8 cellular contexts compared by ENCODE assay signal in the genomic region with DNA sequence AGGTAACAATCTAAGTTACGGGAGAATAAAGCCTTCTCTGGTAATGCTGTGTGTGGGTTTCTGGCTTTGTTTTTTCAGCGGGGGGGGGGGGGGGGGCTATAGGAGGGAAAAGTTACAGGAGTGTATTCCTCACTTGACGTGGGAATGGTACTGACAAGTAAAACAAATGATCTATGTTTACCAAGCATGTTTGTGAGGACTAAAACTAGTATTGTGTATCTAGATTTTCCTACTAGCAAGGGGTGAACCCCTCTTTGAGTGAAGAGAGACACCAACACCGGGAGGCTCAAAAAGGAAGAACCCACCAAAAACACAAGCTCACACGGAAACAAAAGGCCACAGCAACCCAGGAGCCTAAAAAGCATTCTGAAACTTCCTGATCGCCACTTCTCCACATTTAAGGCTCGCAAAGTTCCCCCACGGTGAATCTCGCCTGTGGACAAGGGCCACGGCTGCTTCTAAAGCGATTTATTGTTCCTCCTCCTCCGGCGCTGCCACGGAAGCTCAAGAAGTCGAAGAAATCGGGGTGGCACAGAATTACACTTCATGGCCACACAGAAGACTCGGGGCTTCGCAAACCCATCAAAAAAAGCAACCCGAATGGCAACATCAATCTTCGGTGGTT. TPM values are rescaled to one million over a fixed set of nuclear protein-coding genes. Genes with fewer than 3 reads are reported as not detected.
A peak's percentile ranks its signal among the peaks of the same experiment; 100 is the strongest.
DNase-seq lines count a peak whose midpoint lies in the region; ATAC-seq and TF ChIP-seq lines count a peak whose summit lies in the region.

No MANE protein-coding gene starts in this region.

- peaks cover 4% of the 10 kb centered on the region for H3F3A ChIP-seq in SK-N-SH (replicated peaks; ENCODE audit: insufficient read depth)

- H3K4me3 ChIP-seq in SK-N-SH (ENCODE audit: low read depth in 2 of 2, low read length in 1 of 2) (peak overlapping the region; percentile 79 to 86), mesodermal cell (ENCODE audit: extremely low read depth, insufficient read depth, low read length, poor library complexity, severe bottlenecking) (peak overlapping the region; percentile 97)

- no peaks in the 10 kb centered on the region for H3K27me3 ChIP-seq in SK-N-SH (ENCODE audit: insufficient read depth)

- no peaks in the 10 kb centered on the region for H3K9me3 Mint-ChIP-seq in type B pancreatic cell

- H3K9me3 ChIP-seq in SK-N-SH (no peaks in the 10 kb centered on the region), mesodermal cell (ENCODE audit: control insufficient read depth, low read length) (no peaks in the 10 kb centered on the region)

- H3K36me3 Mint-ChIP-seq in type B pancreatic cell, result peaks cover 3% of the 10 kb centered on the region

- H3K9ac ChIP-seq in SK-N-SH, result peak overlapping the region; percentile 94

- H3K36me3 ChIP-seq in SK-N-SH (replicated peaks in 1 of 2; ENCODE audit: control insufficient read depth in 1 of 2, insufficient read depth in 2 of 2, low read length in 1 of 2) (peaks cover 0 to 3% of the 10 kb centered on the region in 2 experiments), mesodermal cell (ENCODE audit: control insufficient read depth, insufficient read depth, low read length) (peaks cover 17% of the 10 kb centered on the region)

- peaks cover 56% of the 10 kb centered on the region for H3K79me2 ChIP-seq in SK-N-SH (ENCODE audit: insufficient read depth)

- H3K4me3 Mint-ChIP-seq in type B pancreatic cell, result peak overlapping the region; percentile 99

- TF ChIP-seq CTCF in SK-N-SH (IDR thresholded peaks at IDR 0.05), result no peak
- no peak for TF ChIP-seq CTCF in type B pancreatic cell (conservative IDR thresholded peaks at IDR 0.05)

- peak overlapping the region; percentile 100 for H3K27ac Mint-ChIP-seq in type B pancreatic cell

- no peaks in the 10 kb centered on the region for H3K9me2 ChIP-seq in SK-N-SH

- peaks cover 43% of the 10 kb centered on the region for H4K20me1 ChIP-seq in SK-N-SH (ENCODE audit: insufficient read depth)

- H3K4me1 Mint-ChIP-seq in type B pancreatic cell (ENCODE audit: unreplicated experiment), result peaks cover 9% of the 10 kb centered on the region

- peak; percentile 1 for ATAC-seq in HG03045 (IDR thresholded peaks at IDR 0.05; ENCODE audit: unreplicated experiment)

- TF ChIP-seq RAD21 in SK-N-SH (IDR thresholded peaks at IDR 0.05; ENCODE audit: low read length), result no peak

- DNase-seq in NCI-H345 treated with DMSO at 0.1 percent for 48 hours (lab: John Stamatoyannopoulos, UW; ENCODE audit: unreplicated experiment) (peak; percentile 61), NCI-H345 (lab: John Stamatoyannopoulos, UW) (no peak), SK-N-SH (peak; percentile 37), type B pancreatic cell (ENCODE audit: extremely low spot score, unreplicated experiment) (no peak), NCI-H1930 (lab: John Stamatoyannopoulos, UW) (no peak)
- DNase-seq in effector CD8-positive, alpha-beta T cell (lab: John Stamatoyannopoulos, UW), result peak; percentile 27

- H3K4me1 ChIP-seq in SK-N-SH (ENCODE audit: control insufficient read depth in 1 of 2, insufficient read depth in 2 of 2, low read depth in 1 of 2, low read length in 1 of 2), result peaks cover 0 to 7% of the 10 kb centered on the region in 2 experiments; a peak in 2 of 4 replicates
- H3K4me1 ChIP-seq in mesodermal cell (ENCODE audit: control insufficient read depth, insufficient read depth, low read length, poor library complexity, severe bottlenecking), result peaks cover 8% of the 10 kb centered on the region

- peak overlapping the region; percentile 66 for H3K4me2 ChIP-seq in SK-N-SH

- peak overlapping the region; percentile 95 for H3K27ac ChIP-seq in SK-N-SH (ENCODE audit: low read depth in 2 of 2, low read length in 1 of 2)
- H3K27ac ChIP-seq in mesodermal cell (ENCODE audit: low read depth, low read length, severe bottlenecking), result peak overlapping the region; percentile 99

- CTCF ChIA-PET in SK-N-SH (lab: Yijun Ruan, JAX), result interaction anchor here (0.9 to 1.6 kb wide), 4 partner anchors 132 to 192 kb away, joined by 3 to 6 read pairs (median 3); no protein-coding TSS in a partner anchor

- POLR2A ChIA-PET in SK-N-SH (lab: Yijun Ruan, JAX), result interaction anchor here (0.6 to 1.8 kb wide), 5 partner anchors 47 to 776 kb away, joined by 3 to 9 read pairs (median 3); no protein-coding TSS in a partner anchor

- TF ChIP-seq EP300 in SK-N-SH (IDR thresholded peaks at IDR 0.05; ENCODE audit: borderline replicate concordance in 1 of 2, low read depth in 1 of 2, low read length in 1 of 2), result no peak

- peak overlapping the region; percentile 61; the same call in 1 of the 2 replicates for H2AFZ ChIP-seq in SK-N-SH (ENCODE audit: low read depth)

- WGBS in SK-N-SH (ENCODE audit: low lambda C conversion rate), result 1% methylated on average over 19 of the region's 20 CpGs
- 0% methylated on average over 15 to 16 of the region's 20 CpGs for WGBS in mesodermal cell (ENCODE audit: insufficient coverage in 2 of 2), 2 experiments

- H3K27me3 Mint-ChIP-seq in type B pancreatic cell, result no peaks in the 10 kb centered on the region

TF ChIP-seq in SK-N-SH, 30 proteins besides CTCF, POLR2A, EP300 and RAD21:
- no peak for TF ChIP-seq NRF1 (IDR thresholded peaks at IDR 0.05; ENCODE audit: low read depth, low read length)
- TF ChIP-seq JUND (IDR thresholded peaks at IDR 0.05), result no peak
- no peak for TF ChIP-seq POLR2AphosphoS5 (IDR thresholded peaks at IDR 0.05; ENCODE audit: low read depth, low read length)
- no peak for TF ChIP-seq ELF1 (IDR thresholded peaks at IDR 0.05)
- TF ChIP-seq RCOR1 (IDR thresholded peaks at IDR 0.05; ENCODE audit: low read length), result no peak
- no peak for TF ChIP-seq YY1 (IDR thresholded peaks at IDR 0.05; ENCODE audit: low read depth)
- TF ChIP-seq, protein P1, sequence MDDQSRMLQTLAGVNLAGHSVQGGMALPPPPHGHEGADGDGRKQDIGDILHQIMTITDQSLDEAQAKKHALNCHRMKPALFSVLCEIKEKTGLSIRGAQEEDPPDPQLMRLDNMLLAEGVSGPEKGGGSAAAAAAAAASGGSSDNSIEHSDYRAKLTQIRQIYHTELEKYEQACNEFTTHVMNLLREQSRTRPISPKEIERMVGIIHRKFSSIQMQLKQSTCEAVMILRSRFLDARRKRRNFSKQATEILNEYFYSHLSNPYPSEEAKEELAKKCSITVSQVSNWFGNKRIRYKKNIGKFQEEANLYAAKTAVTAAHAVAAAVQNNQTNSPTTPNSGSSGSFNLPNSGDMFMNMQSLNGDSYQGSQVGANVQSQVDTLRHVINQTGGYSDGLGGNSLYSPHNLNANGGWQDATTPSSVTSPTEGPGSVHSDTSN (IDR thresholded peaks at IDR 0.05), result no peak
- no peak for TF ChIP-seq GABPA (IDR thresholded peaks at IDR 0.05; ENCODE audit: low read depth)
- no peak for TF ChIP-seq TCF12 (IDR thresholded peaks at IDR 0.05)
- no peak for TF ChIP-seq EZH2phosphoT487 (IDR thresholded peaks at IDR 0.05; ENCODE audit: borderline replicate concordance, low read depth)
- no peak for TF ChIP-seq FOXM1 (IDR thresholded peaks at IDR 0.05; ENCODE audit: low read depth)
- no peak for TF ChIP-seq MEF2A (IDR thresholded peaks at IDR 0.05; ENCODE audit: borderline replicate concordance, low read depth)

RNA-seq across cellular contexts. Expression of a gene that starts 0.7 kb away (rescaled TPM):
- 51.0 and 66.7 TPM in 2 replicates for polyA plus RNA-seq in SK-N-SH (2012; rRNA removed)
- polyA plus RNA-seq in SK-N-SH (2012; cell fraction: cytosol; rRNA removed), result 42.6 and 45.2 TPM in 2 replicates
- 119 and 122 TPM in 2 replicates for polyA plus RNA-seq in SK-N-SH (2012; cell fraction: nucleus; rRNA removed)
- 62.9 TPM for polyA plus RNA-seq in mesodermal cell (2013, experiment 1 of 2)
- polyA plus RNA-seq in mesodermal cell (2013, experiment 2 of 2), result 58.8 TPM
- 185 and 196 TPM in 2 replicates for total RNA-seq in type B pancreatic cell (ENCODE audit: low replicate concordance)

Comparison
In these comparisons a context has a peak if more than half of its experiments do, and no peak if none do; other contexts are left out.
1. DNase-seq: peak in NCI-H345 treated with DMSO at 0.1 percent for 48 hours (single experiment), SK-N-SH (single experiment) and effector CD8-positive, alpha-beta T cell (single experiment); none in NCI-H345 (single experiment), type B pancreatic cell (single experiment) and NCI-H1930 (0 of 2).